In genomic region chr6:30915591-30915946, GRCh38 we compare ENCODE assay signal across 7 cellular contexts. TPM values are rescaled to one million over a fixed set of nuclear protein-coding genes. Genes with fewer than 3 reads are reported as not detected.
DNase-seq lines count a peak whose midpoint lies in the region; ATAC-seq and TF ChIP-seq lines count a peak whose summit lies in the region.

No MANE protein-coding gene starts in this region.

- peak; percentile 74 for TF ChIP-seq CTCF in RWPE1 (conservative IDR thresholded peaks at IDR 0.05; ENCODE audit: low read depth)
- TF ChIP-seq CTCF in chondrocyte (IDR thresholded peaks at IDR 0.05): peak; percentile 89

- peak overlapping the region; percentile 87 for H3K27ac ChIP-seq in RWPE1

- POLR2A ChIA-PET in RWPE1 (lab: Yijun Ruan, JAX; ENCODE audit: low non-redundant PET): interaction anchor here (0.6 kb wide), 1 partner anchor 160 kb away, joined by 3 read pairs; no protein-coding TSS in a partner anchor

- no peaks in the 10 kb centered on the region for H3K9me3 Mint-ChIP-seq in chondrocyte (ENCODE audit: low read depth)

- ATAC-seq in left colon (peak; percentile 30), HG03097 (IDR thresholded peaks at IDR 0.05; ENCODE audit: low FRiP score, unreplicated experiment) (no peak)

- intact Hi-C loops in left colon (cut with DNase I, micrococcal nuclease): loop anchor here in 1 of 2 donors (5.0 kb wide), 1 partner anchor 157 kb away; no protein-coding TSS in a partner anchor

- H3K4me1 Mint-ChIP-seq in chondrocyte (ENCODE audit: low read depth): peaks cover 44% of the 10 kb centered on the region

- CTCF ChIA-PET in RWPE1 (lab: Yijun Ruan, JAX): interaction anchor here (0.6 to 3.9 kb wide), 21 partner anchors 11 to 349 kb away, joined by 3 to 29 read pairs (median 4); partner anchors contain the start of genes CDSN, DDR1 and MUCL3

- H3K27me3 Mint-ChIP-seq in chondrocyte (ENCODE audit: low read depth): no peaks in the 10 kb centered on the region

- in situ Hi-C loops in KBM-7 (cut with MboI; ENCODE audit: low pct_unique_long_range_greater_than_20kb, low sequenced_read_pairs): no loop called here

- no peak overlapping the region for H3K4me3 Mint-ChIP-seq in chondrocyte (ENCODE audit: unreplicated experiment)

- peak overlapping the region; percentile 57 for H3K27ac Mint-ChIP-seq in chondrocyte (ENCODE audit: unreplicated experiment)

- peaks cover 25% of the 10 kb centered on the region for H3K36me3 Mint-ChIP-seq in chondrocyte (ENCODE audit: low read depth)

- peak; percentile 73 for DNase-seq in EH (ENCODE audit: low read depth)
- DNase-seq in KBM-7: peak; percentile 78
- peak; percentile 75 for DNase-seq in RWPE1 (ENCODE audit: low spot score)
- no peak for DNase-seq in chondrocyte (ENCODE audit: low spot score)
- DNase-seq in left colon: peak in 1 of 2 donors; percentile 13
- peak; percentile 90 for DNase-seq in superior temporal gyrus (ENCODE audit: extremely low spot score)

RNA-seq across cellular contexts. Expression of gene VARS2, which starts 1.5 kb away (rescaled TPM):
- total RNA-seq in chondrocyte: 33.1 to 48.0 TPM (median 33.8 TPM) in 3 replicates
- total RNA-seq in left colon: 10 to 100 TPM; 17.7 to 34.8 TPM

RNA-seq across cellular contexts. Expression of gene GTF2H4, which starts 7.6 kb away (rescaled TPM):
- total RNA-seq in chondrocyte: 39.5 to 54.6 TPM (median 40.1 TPM) in 3 replicates
- total RNA-seq in left colon: 10 to 100 TPM; 18.3 to 34.4 TPM

RNA-seq across cellular contexts. Expression of gene SFTA2, which starts 16.4 kb away (rescaled TPM):
- not detected in 3 replicates for total RNA-seq in chondrocyte
- not detected for total RNA-seq in left colon

RNA-seq across cellular contexts. Expression of gene MUCL3, which starts 25.2 kb away (rescaled TPM):
- total RNA-seq in chondrocyte (0.07 TPM in 1 of 3 replicates, not detected in the others), left colon (not detected)

RNA-seq across cellular contexts. Expression of gene DDR1, which starts 31.2 kb away (rescaled TPM):
- total RNA-seq in chondrocyte (112 to 157 TPM (median 117 TPM) in 3 replicates), left colon (100 to 1,000 TPM; 297 to 333 TPM)
